8 cellular contexts compared by ENCODE assay signal in the genomic region with DNA sequence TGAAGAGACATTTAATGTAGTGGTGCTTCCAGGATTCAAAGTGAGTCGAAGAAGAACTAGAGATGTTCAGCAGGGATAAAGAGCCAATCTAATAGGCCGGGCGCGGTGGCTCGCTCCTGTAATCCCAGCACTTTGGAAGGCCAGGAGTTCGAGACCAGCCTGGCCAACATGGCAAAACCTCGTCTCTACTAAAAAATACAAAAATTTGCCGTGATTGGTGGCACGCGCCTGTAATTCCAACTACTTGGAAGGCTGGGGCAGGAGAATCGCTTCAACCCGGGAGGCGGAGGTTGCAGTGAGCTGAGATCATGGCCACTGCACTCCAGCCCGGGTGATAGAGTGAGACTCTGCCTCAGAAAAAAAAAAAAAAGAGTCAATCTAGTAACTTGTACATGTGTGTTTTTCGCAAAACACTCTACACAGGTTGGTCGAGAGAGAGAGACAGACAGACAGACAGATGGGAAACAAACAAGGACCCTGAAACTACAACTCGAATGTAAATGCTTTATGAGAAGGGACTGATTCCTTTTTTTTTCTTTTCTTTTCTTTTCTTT. TPM values are rescaled to one million over a fixed set of nuclear protein-coding genes. Genes with fewer than 3 reads are reported as not detected.
DNase-seq lines count a peak whose midpoint lies in the region; ATAC-seq and TF ChIP-seq lines count a peak whose summit lies in the region.

No MANE protein-coding gene starts in this region.

- peak overlapping the region; percentile 65 for H3K9ac ChIP-seq in SU-DHL-6 (ENCODE audit: low read length)

- H2AFZ ChIP-seq in SU-DHL-6 (ENCODE audit: low read depth, low read length, severe bottlenecking) = peak overlapping the region; percentile 64

- H3K27ac ChIP-seq in SU-DHL-6 (ENCODE audit: low read depth, low read length) (no peak overlapping the region), psoas muscle (peak overlapping the region; percentile 88)

- WGBS in psoas muscle, 3 donors = 34 to 45% (median 37%) methylated on average over 17 of the region's 17 CpGs

- H3K9me3 ChIP-seq in SU-DHL-6 (ENCODE audit: insufficient read depth, low read length) = no peaks in the 10 kb centered on the region
- H3K9me3 ChIP-seq in psoas muscle = no peaks in the 10 kb centered on the region

- peak overlapping the region; percentile 78 for H3K4me2 ChIP-seq in SU-DHL-6 (ENCODE audit: low read depth, low read length, poor library complexity, severe bottlenecking)

- H3K9me2 ChIP-seq in SU-DHL-6 (replicated peaks; ENCODE audit: insufficient read depth, low read length) = no peaks in the 10 kb centered on the region

- ATAC-seq in psoas muscle (peak in 2 of 4 donors; percentile 5 to 18), HG02678 (IDR thresholded peaks at IDR 0.05; ENCODE audit: unreplicated experiment) (no peak), GM18511 (IDR thresholded peaks at IDR 0.05; ENCODE audit: unreplicated experiment) (no peak)

- intact Hi-C loops in psoas muscle (cut with DNase I) = loop anchor here in 1 of 2 donors (5.0 kb wide), 1 partner anchor 83 kb away; no protein-coding TSS in a partner anchor

- H3K36me3 ChIP-seq in SU-DHL-6 (ENCODE audit: low read length) (no peaks in the 10 kb centered on the region), psoas muscle (ENCODE audit: insufficient read depth in 1 of 2, low read depth in 1 of 2) (peaks cover 0 to 25% of the 10 kb centered on the region in 2 donors)

- H3K4me3 ChIP-seq in GM08714 (ENCODE audit: low read length) (peak overlapping the region; percentile 64), SU-DHL-6 (ENCODE audit: insufficient read depth, low read length, poor library complexity, severe bottlenecking) (peak overlapping the region; percentile 76), fibroblast of mammary gland (ENCODE audit: control insufficient read depth, low read depth, low read length) (peak overlapping the region; percentile 87), psoas muscle (peak overlapping the region; percentile 82)

- peaks cover 9% of the 10 kb centered on the region for H3K4me1 ChIP-seq in psoas muscle

- peaks cover 12% of the 10 kb centered on the region; the same call in 1 of the 2 replicates for H3K79me2 ChIP-seq in SU-DHL-6 (ENCODE audit: insufficient read depth, low read length)

- H3K27me3 ChIP-seq in SU-DHL-6 (ENCODE audit: low read length) = no peaks in the 10 kb centered on the region
- no peaks in the 10 kb centered on the region for H3K27me3 ChIP-seq in psoas muscle (ENCODE audit: insufficient read depth in 3 of 3, low read length in 2 of 3)

- TF ChIP-seq CTCF in SU-DHL-6 (IDR thresholded peaks at IDR 0.05; ENCODE audit: insufficient read depth, low read length, poor library complexity, severe bottlenecking) (no peak), fibroblast of mammary gland (conservative IDR thresholded peaks at IDR 0.05; ENCODE audit: control insufficient read depth, insufficient read depth, low read depth, low read length) (no peak), psoas muscle (IDR thresholded peaks at IDR 0.05) (no peak)

- H4K20me1 ChIP-seq in SU-DHL-6 (ENCODE audit: low read depth, low read length) = no peaks in the 10 kb centered on the region

- H3F3A ChIP-seq in SU-DHL-6 (ENCODE audit: insufficient read depth) = no peaks in the 10 kb centered on the region

- DNase-seq in fibroblast of mammary gland (ENCODE audit: low read depth) (no peak), psoas muscle (no peak), GM19238 (ENCODE audit: insufficient read length, low spot score) (no peak)
- no peak for DNase-seq in activated effector memory CD4-positive, alpha-beta T cell treated with anti-CD3 and anti-CD28 coated beads, Interleukin-2, amount 50 U/mL, for 16 hours

RNA-seq across cellular contexts. Expression of a gene that starts 0.8 kb away (rescaled TPM):
- total RNA-seq in psoas muscle = 10 to 100 TPM; 13.2 to 20.7 (median 19.2) TPM
- 10 to 100 TPM in 2 of 3 donors, 1 to 10 TPM in 1; 9.3 to 16.6 (median 12.9) TPM for polyA plus RNA-seq in psoas muscle

RNA-seq across cellular contexts. Expression of a gene that starts 4.7 kb away (rescaled TPM):
- total RNA-seq in psoas muscle = not detected
- polyA plus RNA-seq in psoas muscle = under 1 TPM; 0.12 to 0.18 (median 0.18) TPM

RNA-seq across cellular contexts. Expression of a gene that starts 19.3 kb away (rescaled TPM):
- total RNA-seq in psoas muscle = 1 to 10 TPM; 2.1 to 6.2 (median 3.9) TPM
- 1 to 10 TPM; 1.8 to 5.0 (median 1.8) TPM for polyA plus RNA-seq in psoas muscle

RNA-seq across cellular contexts. Expression of a gene that starts 28.7 kb away (rescaled TPM):
- 1 to 10 TPM; 3.8 to 6.4 (median 5.4) TPM for total RNA-seq in psoas muscle
- 10 to 100 TPM in 1 of 3 donors, 1 to 10 TPM in 2; 5.7 to 15.2 (median 6.2) TPM for polyA plus RNA-seq in psoas muscle

RNA-seq across cellular contexts. Expression of a gene that starts 30.4 kb away (rescaled TPM):
- total RNA-seq in psoas muscle = 10 to 100 TPM; 26.5 to 36.0 (median 31.3) TPM
- 10 to 100 TPM; 26.9 to 39.8 (median 33.5) TPM for polyA plus RNA-seq in psoas muscle
